Comparison of ENCODE assay signal across 18 cellular contexts in genomic region chr2:238493411-238493810, GRCh38.
DNase-seq lines count a peak whose midpoint lies in the region; ATAC-seq and TF ChIP-seq lines count a peak whose summit lies in the region.
"Had no signal": no experiment of that assay in that cellular context is flagged by ENCODE, and none has a peak within 500 bp of the region (broad histone marks: within the 10 kb centered on the region; RNA-seq: fewer than 3 reads in every experiment).

No MANE protein-coding gene starts in this region.

- no peaks in the 10 kb centered on the region for H3K27me3 ChIP-seq in BLaER1

- H3K9me3 Mint-ChIP-seq in activated CD4-positive, alpha-beta T cell treated with anti-CD3 and anti-CD28 coated beads for 36 hours (ENCODE audit: low read depth), result no peaks in the 10 kb centered on the region

- H3K36me3 ChIP-seq in BLaER1, result no peaks in the 10 kb centered on the region
- no peaks in the 10 kb centered on the region for H3K36me3 ChIP-seq in OCI-LY7 (ENCODE audit: insufficient read depth, low read length)
- H3K36me3 ChIP-seq: HAP-1, SJCRH30 had no signal

- H3K27ac Mint-ChIP-seq in activated CD4-positive, alpha-beta T cell treated with anti-CD3 and anti-CD28 coated beads for 36 hours, result peak overlapping the region; percentile 70

- peak overlapping the region; percentile 88 for H3K4me2 ChIP-seq in BLaER1
- peak overlapping the region; percentile 63 for H3K4me2 ChIP-seq in OCI-LY7 (ENCODE audit: low read length)

- H3K4me3 ChIP-seq in BLaER1 (no peak overlapping the region), OCI-LY7 (ENCODE audit: low read depth, low read length, poor library complexity, severe bottlenecking) (no peak overlapping the region)
- H3K4me3 ChIP-seq: HAP-1, SJCRH30 had no signal

- 0 out of 2 replicates have a peak, but pooled peaks cover 6% of the 10 kb centered on the region for H3K9me3 ChIP-seq in BLaER1
- no peaks in the 10 kb centered on the region for H3K9me3 ChIP-seq in OCI-LY7 (ENCODE audit: low read length)
- H3K9me3 ChIP-seq: HAP-1, SJCRH30 had no signal

- H3K27ac ChIP-seq in BLaER1 (peak overlapping the region; percentile 82), OCI-LY7 (ENCODE audit: low read depth, low read length, poor library complexity, severe bottlenecking) (no peak overlapping the region)
- H3K27ac ChIP-seq: C4-2B, RWPE1, SJCRH30 had no signal

- intact Hi-C loops in activated CD4-positive, alpha-beta T cell treated with anti-CD3 and anti-CD28 coated beads for 36 hours (cut with DNase I, micrococcal nuclease), result no loop called here
- intact Hi-C loops in OCI-LY7 (cut with micrococcal nuclease; ENCODE audit: unreplicated experiment), result no loop called here

- BruUV-seq in OCI-LY7 (replicated peaks; lab: Mats Ljungman, UMichigan), result no TSS peak

- no peaks in the 10 kb centered on the region for H3K27me3 Mint-ChIP-seq in activated CD4-positive, alpha-beta T cell treated with anti-CD3 and anti-CD28 coated beads for 36 hours

- no peaks in the 10 kb centered on the region for H3K79me2 ChIP-seq in OCI-LY7 (ENCODE audit: insufficient read depth, low read depth, low read length)

- POLR2A ChIA-PET in activated CD4-positive, alpha-beta T cell treated with anti-CD3 and anti-CD28 coated beads for 36 hours (lab: Charles Lee), result no interaction called here
- POLR2A ChIA-PET in OCI-LY7 (lab: Charles Lee), result interaction anchor here (0.5 to 1.2 kb wide), 6 partner anchors 9 to 1048 kb away, joined by 3 to 7 read pairs (median 4); no protein-coding TSS in a partner anchor

- no peaks in the 10 kb centered on the region for H3K9me2 ChIP-seq in OCI-LY7 (ENCODE audit: insufficient read depth, low read length)

- peaks cover 99% of the 10 kb centered on the region for H3K4me1 ChIP-seq in BLaER1
- peaks cover 12% of the 10 kb centered on the region for H3K4me1 ChIP-seq in OCI-LY7 (ENCODE audit: insufficient read depth, low read length, poor library complexity, severe bottlenecking)
- H3K4me1 ChIP-seq: HAP-1, SJCRH30 had no signal

- DNase-seq in activated CD4-positive, alpha-beta T cell treated with anti-CD3 and anti-CD28 coated beads for 36 hours, result no peak
- no peak for DNase-seq in activated CD4-positive, alpha-beta T cell treated with anti-CD3 and anti-CD28 coated beads, Interleukin-2, amount 50 U/mL, for 1 hour
- no peak for DNase-seq in OCI-LY7 (ENCODE audit: low spot score)
- peak; percentile 2 for DNase-seq in left lobe of liver (ENCODE audit: low spot score)
- no peak for DNase-seq in DMS53 (lab: John Stamatoyannopoulos, UW)
- no peak for DNase-seq in inferior parietal cortex (ENCODE audit: extremely low spot score)
- DNase-seq: 8988T, DMS79, IMR-90, MV-4-11, NCI-H146, NCI-H345, SJCRH30 had no signal

- no peak for ATAC-seq in activated CD4-positive, alpha-beta T cell treated with anti-CD3 and anti-CD28 coated beads for 36 hours
- ATAC-seq in left lobe of liver (no peak), GM18520 (IDR thresholded peaks at IDR 0.05; ENCODE audit: unreplicated experiment) (no peak)

- H4K20me1 ChIP-seq in BLaER1, result no peaks in the 10 kb centered on the region
- no peaks in the 10 kb centered on the region for H4K20me1 ChIP-seq in OCI-LY7 (ENCODE audit: insufficient read depth, low read length)

- peak overlapping the region; percentile 53; the same call in 1 of the 2 replicates for H2AFZ ChIP-seq in OCI-LY7 (ENCODE audit: low read length)

- CTCF ChIA-PET in activated CD4-positive, alpha-beta T cell treated with anti-CD3 and anti-CD28 coated beads for 36 hours (lab: Charles Lee), result interaction anchor here (1.1 to 1.3 kb wide), 2 partner anchors 20 to 123 kb away, joined by 3 to 6 read pairs; no protein-coding TSS in a partner anchor
- CTCF ChIA-PET in OCI-LY7 (lab: Charles Lee; ENCODE audit: unreplicated experiment), result no interaction called here

- H3K9ac ChIP-seq in BLaER1, result peak overlapping the region; percentile 71; the same call in 1 of the 2 replicates

- H3K4me1 Mint-ChIP-seq in activated CD4-positive, alpha-beta T cell treated with anti-CD3 and anti-CD28 coated beads for 36 hours, result peaks cover 22% of the 10 kb centered on the region

- H3K4me3 Mint-ChIP-seq in activated CD4-positive, alpha-beta T cell treated with anti-CD3 and anti-CD28 coated beads for 36 hours, result no peak overlapping the region

- no peaks in the 10 kb centered on the region for H3K36me3 Mint-ChIP-seq in activated CD4-positive, alpha-beta T cell treated with anti-CD3 and anti-CD28 coated beads for 36 hours (ENCODE audit: low read depth)

- no peak for TF ChIP-seq CTCF in OCI-LY7 (conservative IDR thresholded peaks at IDR 0.05; ENCODE audit: low read length)
